Comparison of ENCODE assay signal across 8 cellular contexts in genomic region chr10:57806675-57807074, GRCh38.
"Had no signal": no experiment of that assay in that cellular context is flagged by ENCODE, and none has a peak within 500 bp of the region (broad histone marks: within the 10 kb centered on the region; RNA-seq: fewer than 3 reads in every experiment).

No MANE protein-coding gene starts in this region.

- DNase-seq: GDM1, GF-D8 had no signal

- ATAC-seq: GM12878 had no signal

- H3K4me3 ChIP-seq: GM12878 had no signal

- FAIRE-seq: G401.6, GM12878, GM12891, GM12892, GM18507, GM19239 had no signal
